ENCODE assay signal across 16 cellular contexts in genomic region chr6:33721529-33721928, GRCh38. TPM values are rescaled to one million over a fixed set of nuclear protein-coding genes. Genes with fewer than 3 reads are reported as not detected.
"Had no signal": no experiment of that assay in that cellular context is flagged by ENCODE, and none has a peak within 500 bp of the region (broad histone marks: within the 10 kb centered on the region; RNA-seq: fewer than 3 reads in every experiment).

No MANE protein-coding gene starts in this region.

- H3K4me3 ChIP-seq: tibial artery, uterus had no signal

- H3K4me1 Mint-ChIP-seq: activated CD8-positive, alpha-beta memory T cell treated with anti-CD3 and anti-CD28 coated beads, Interleukin-2, amount 10 ng/mL, durations not matched to agents 7 days and 5 days had no signal

- H3K27ac Mint-ChIP-seq: activated CD8-positive, alpha-beta memory T cell treated with anti-CD3 and anti-CD28 coated beads, Interleukin-2, amount 10 ng/mL, durations not matched to agents 7 days and 5 days; activated naive CD8-positive, alpha-beta T cell treated with anti-CD3 and anti-CD28 coated beads for 36 hours; T-helper 2 cell treated with Interferon-gamma antibody and Interleukin-4, amounts not matched to agents 5 μg/mL and 100 μg/mL, for 36 hours had no signal

- H3K27ac ChIP-seq: tibial artery, uterus had no signal

- H3K9me3 Mint-ChIP-seq: activated naive CD8-positive, alpha-beta T cell treated with anti-CD3 and anti-CD28 coated beads for 36 hours; activated T-cell treated with anti-CD3 and anti-CD28 coated beads, Interleukin-2, amount 50 U/mL, for 4 hours; T-helper 2 cell treated with Interferon-gamma antibody and Interleukin-4, amounts not matched to agents 5 μg/mL and 100 μg/mL, for 36 hours had no signal

- H3K9me3 ChIP-seq: tibial artery, uterus had no signal

- H3K4me3 Mint-ChIP-seq: activated CD8-positive, alpha-beta memory T cell treated with anti-CD3 and anti-CD28 coated beads, Interleukin-2, amount 10 ng/mL, durations not matched to agents 7 days and 5 days; activated naive CD8-positive, alpha-beta T cell treated with anti-CD3 and anti-CD28 coated beads for 36 hours; activated T-cell treated with anti-CD3 and anti-CD28 coated beads, Interleukin-2, amount 50 U/mL, for 4 hours; T-helper 2 cell treated with Interferon-gamma antibody and Interleukin-4, amounts not matched to agents 5 μg/mL and 100 μg/mL, for 36 hours had no signal

- H3K27me3 ChIP-seq: tibial artery, uterus had no signal

- H3K36me3 ChIP-seq: tibial artery, uterus had no signal

- H3K36me3 Mint-ChIP-seq: activated CD8-positive, alpha-beta memory T cell treated with anti-CD3 and anti-CD28 coated beads, Interleukin-2, amount 10 ng/mL, durations not matched to agents 7 days and 5 days; activated naive CD8-positive, alpha-beta T cell treated with anti-CD3 and anti-CD28 coated beads for 36 hours had no signal

- ATAC-seq: activated CD8-positive, alpha-beta memory T cell treated with anti-CD3 and anti-CD28 coated beads, Interleukin-2, amount 10 ng/mL, durations not matched to agents 7 days and 5 days; activated T-cell treated with anti-CD3 and anti-CD28 coated beads, Interleukin-2, amount 50 U/mL, for 4 hours had no signal

- DNase-seq: activated CD4-positive, alpha-beta T cell treated with anti-CD3 and anti-CD28 coated beads for 1 hour; activated CD4-positive, alpha-beta T cell treated with anti-CD3 and anti-CD28 coated beads, Interleukin-2, amount 50 U/mL, for 48 hours; activated CD8-positive, alpha-beta memory T cell treated with anti-CD3 and anti-CD28 coated beads, Interleukin-2, amount 10 ng/mL, durations not matched to agents 7 days and 5 days; activated gamma-delta T cell treated with Interleukin-2 at 50 U/mL for 16 hours; activated naive CD8-positive, alpha-beta T cell treated with anti-CD3 and anti-CD28 coated beads for 36 hours; activated T-cell treated with anti-CD3 and anti-CD28 coated beads, Interleukin-2, amount 50 U/mL, for 4 hours; anterior cingulate cortex; dermis blood vessel endothelial cell; glutamatergic neuron; mesendoderm; stimulated activated CD4-positive, alpha-beta T cell treated with anti-CD3 and anti-CD28 coated beads, Interleukin-15, amount 100 ng/mL, for 24 hours; stimulated activated CD4-positive, alpha-beta T cell treated with anti-CD3 and anti-CD28 coated beads, Interleukin-4, amount 100 ng/mL, for 24 hours; tibial artery; uterus had no signal

RNA-seq across cellular contexts. Expression of gene IP6K3, which starts 25.2 kb away (rescaled TPM):
- total RNA-seq: activated CD8-positive, alpha-beta memory T cell treated with anti-CD3 and anti-CD28 coated beads, Interleukin-2, amount 10 ng/mL, durations not matched to agents 7 days and 5 days; activated naive CD8-positive, alpha-beta T cell treated with anti-CD3 and anti-CD28 coated beads for 36 hours; activated T-cell treated with anti-CD3 and anti-CD28 coated beads, Interleukin-2, amount 50 U/mL, for 4 hours had no signal
- polyA plus RNA-seq: neural cell had no signal
